Comparison of ENCODE assay signal across 17 cellular contexts in genomic region chr7:28768577-28769147, GRCh38.
DNase-seq lines count a peak whose midpoint lies in the region; ATAC-seq, FAIRE-seq and TF ChIP-seq lines count a peak whose summit lies in the region.
"Had no signal": no experiment of that assay in that cellular context is flagged by ENCODE, and none has a peak within 500 bp of the region (broad histone marks: within the 10 kb centered on the region; RNA-seq: fewer than 3 reads in every experiment).

No MANE protein-coding gene starts in this region.

- DNase-seq in CD1c-positive myeloid dendritic cell (ENCODE audit: extremely low spot score) (peak; percentile 83), IMR-90 (peak; percentile 87), astrocyte (ENCODE audit: low read depth) (peak; percentile 78), foreskin melanocyte (peak; percentile 8), NCI-H1048 (lab: John Stamatoyannopoulos, UW) (no peak), NCI-H1436 (lab: John Stamatoyannopoulos, UW) (no peak), glutamatergic neuron (no peak), NCI-H774 (lab: John Stamatoyannopoulos, UW) (no peak)
- DNase-seq: cerebellar nuclear complex; left cardiac atrium; spleen; stimulated activated naive CD4-positive, alpha-beta T cell treated with Interleukin-2 at 50 U/mL for 16 hours; T-helper 1 cell had no signal

- H3K27ac ChIP-seq in IMR-90 (ENCODE audit: insufficient read depth, low read length) (no peak overlapping the region), astrocyte (ENCODE audit: low read depth, low read length) (no peak overlapping the region)
- H3K27ac ChIP-seq: parathyroid adenoma, spleen had no signal

- in situ Hi-C loops in IMR-90 (cut with MboI; ENCODE audit: low sequenced_read_pairs), result no loop called here

- no CpG with 5 or more reads among the region's 1 CpG for WGBS in IMR-90 (ENCODE audit: extremely low coverage in 2 of 2, insufficient read length in 1 of 2), 2 experiments

- CTCF ChIA-PET in IMR-90 (lab: Yijun Ruan, JAX), result no interaction called here

- H3K4me2 ChIP-seq in IMR-90 (ENCODE audit: low read depth, low read length) (no peak overlapping the region), astrocyte (ENCODE audit: low read length) (peak overlapping the region; percentile 1)

- no peak for TF ChIP-seq POLR2A in IMR-90 (IDR thresholded peaks at IDR 0.05; ENCODE audit: low read depth, low read length)

- H3K4me3 ChIP-seq in IMR-90 (ENCODE audit: insufficient read depth, low read depth, low read length) (no peak overlapping the region), astrocyte (ENCODE audit: insufficient read depth, low read depth, low read length) (no peak overlapping the region)
- H3K4me3 ChIP-seq: spleen had no signal

- H3K9me3 Mint-ChIP-seq in astrocyte (ENCODE audit: unreplicated experiment) (no peaks in the 10 kb centered on the region), glutamatergic neuron (ENCODE audit: unreplicated experiment) (no peaks in the 10 kb centered on the region)
- H3K9me3 Mint-ChIP-seq: activated naive CD4-positive, alpha-beta T cell treated with anti-CD3 and anti-CD28 coated beads, Interleukin-2, amount 50 U/mL, for 24 hours had no signal

- H4K8ac ChIP-seq in IMR-90 (ENCODE audit: low read depth in 2 of 2, low read length in 2 of 2), result no peak overlapping the region

- H3K27ac Mint-ChIP-seq in astrocyte (ENCODE audit: unreplicated experiment), result no peak overlapping the region
- H3K27ac Mint-ChIP-seq in glutamatergic neuron (ENCODE audit: unreplicated experiment), result no peak overlapping the region
- H3K27ac Mint-ChIP-seq: activated naive CD4-positive, alpha-beta T cell treated with anti-CD3 and anti-CD28 coated beads, Interleukin-2, amount 50 U/mL, for 24 hours; B cell had no signal

- no peak for TF ChIP-seq RAD21 in IMR-90 (IDR thresholded peaks at IDR 0.05; ENCODE audit: low read length)

- H3K4me1 ChIP-seq in IMR-90 (ENCODE audit: control insufficient read depth, insufficient read depth, low read length) (0 out of 2 replicates have a peak, but pooled peaks cover 3% of the 10 kb centered on the region), astrocyte (ENCODE audit: insufficient read depth, low read length) (peaks cover 5% of the 10 kb centered on the region)
- H3K4me1 ChIP-seq: parathyroid adenoma, spleen had no signal

- H3K14ac ChIP-seq in IMR-90 (replicated peaks; ENCODE audit: low read depth, low read length), result no peak overlapping the region

- no peaks in the 10 kb centered on the region for H3K27me3 Mint-ChIP-seq in astrocyte (ENCODE audit: low read depth, unreplicated experiment)
- H3K27me3 Mint-ChIP-seq in glutamatergic neuron (ENCODE audit: unreplicated experiment), result no peaks in the 10 kb centered on the region

- no peak overlapping the region for H3K18ac ChIP-seq in IMR-90 (ENCODE audit: low read depth, low read length)

- no peak overlapping the region for H2BK15ac ChIP-seq in IMR-90 (ENCODE audit: low read depth, low read length)

- ATAC-seq in IMR-90 (ENCODE audit: low read depth), result peak; percentile 46; the same call in 1 of the 2 replicates
- ATAC-seq: activated CD4-positive, CD25-positive, alpha-beta regulatory T cell treated with anti-CD3 and anti-CD28 coated beads, Interleukin-2, amount 50 U/mL, for 24 hours; left cardiac atrium had no signal

- intact Hi-C loops in IMR-90 (cut with micrococcal nuclease), result loop anchor here (10.0 kb wide), 1 partner anchor 474 kb away; no protein-coding TSS in a partner anchor

- H4K5ac ChIP-seq in IMR-90 (ENCODE audit: low read depth, low read length), result no peak overlapping the region

- H2AFZ ChIP-seq in IMR-90 (replicated peaks; ENCODE audit: low read length, poor library complexity), result no peak overlapping the region
- H2AFZ ChIP-seq in astrocyte (ENCODE audit: low read depth, low read length), result no peak overlapping the region
- H2AFZ ChIP-seq: parathyroid adenoma had no signal

- H3K36me3 Mint-ChIP-seq in astrocyte (ENCODE audit: low read depth, unreplicated experiment) (peaks cover 11% of the 10 kb centered on the region), glutamatergic neuron (ENCODE audit: unreplicated experiment) (no peaks in the 10 kb centered on the region)
- H3K36me3 Mint-ChIP-seq: activated naive CD4-positive, alpha-beta T cell treated with anti-CD3 and anti-CD28 coated beads, Interleukin-2, amount 50 U/mL, for 24 hours had no signal

- no peak overlapping the region for H2AK5ac ChIP-seq in IMR-90 (ENCODE audit: low read depth, low read length)

- no peak overlapping the region for H3K23ac ChIP-seq in IMR-90 (ENCODE audit: low read depth, low read length)

- no TSS peak for BruUV-seq in IMR-90 (replicated peaks; lab: Mats Ljungman, UMichigan)

- H3K79me2 ChIP-seq in astrocyte (ENCODE audit: insufficient read depth, low read length), result no peaks in the 10 kb centered on the region
- H3K79me2 ChIP-seq: parathyroid adenoma had no signal

- POLR2A ChIA-PET in IMR-90 (lab: Charles Lee; ENCODE audit: unreplicated experiment), result no interaction called here

- H3K4me1 Mint-ChIP-seq in astrocyte (ENCODE audit: low read depth, unreplicated experiment) (peaks cover 15% of the 10 kb centered on the region), glutamatergic neuron (ENCODE audit: low read depth, unreplicated experiment) (no peaks in the 10 kb centered on the region)
- H3K4me1 Mint-ChIP-seq: activated naive CD4-positive, alpha-beta T cell treated with anti-CD3 and anti-CD28 coated beads, Interleukin-2, amount 50 U/mL, for 24 hours; B cell had no signal

- H3K4ac ChIP-seq in IMR-90 (ENCODE audit: low read depth, low read length), result no peak overlapping the region

- H2BK20ac ChIP-seq in IMR-90 (ENCODE audit: low read depth, low read length), result no peak overlapping the region

- dilution Hi-C loops in IMR-90 (cut with HindIII; ENCODE audit: low sequenced_read_pairs, unreplicated experiment), result no loop called here

- no peak overlapping the region for H2BK120ac ChIP-seq in IMR-90 (ENCODE audit: low read depth, low read length)

- H3K9ac ChIP-seq in IMR-90 (ENCODE audit: low read depth, low read length), result no peak overlapping the region
- no peak overlapping the region for H3K9ac ChIP-seq in astrocyte (ENCODE audit: low read length)
- H3K9ac ChIP-seq: parathyroid adenoma had no signal

- TF ChIP-seq CTCF in IMR-90 (conservative IDR thresholded peaks at IDR 0.05; ENCODE audit: low read depth, low read length), result no peak
- no peak for TF ChIP-seq CTCF in astrocyte (IDR thresholded peaks at IDR 0.05; ENCODE audit: insufficient read depth, low read depth, low read length)
- no peak for TF ChIP-seq CTCF in glutamatergic neuron (IDR thresholded peaks at IDR 0.05; ENCODE audit: partially characterized antibody, unreplicated experiment)

- H2BK5ac ChIP-seq in IMR-90 (ENCODE audit: low read depth, low read length, poor library complexity, severe bottlenecking), result no peak overlapping the region

- H2AK9ac ChIP-seq in IMR-90 (replicated peaks; ENCODE audit: low read depth, low read length, poor library complexity), result no peak overlapping the region

- H4K20me1 ChIP-seq in IMR-90 (ENCODE audit: insufficient read depth, low read length) (no peaks in the 10 kb centered on the region), astrocyte (ENCODE audit: insufficient read depth, low read length) (no peaks in the 10 kb centered on the region)

- no peaks in the 10 kb centered on the region; the same call in 1 of the 2 replicates for H3K9me1 ChIP-seq in IMR-90 (ENCODE audit: insufficient read depth, low read length)

- H3K56ac ChIP-seq in IMR-90 (ENCODE audit: extremely low read depth, insufficient read depth, low read length), result no peak overlapping the region

- H3K27me3 ChIP-seq in IMR-90 (ENCODE audit: control insufficient read depth, insufficient read depth, low read length) (no peaks in the 10 kb centered on the region), astrocyte (ENCODE audit: insufficient read depth, low read length) (no peaks in the 10 kb centered on the region)
- H3K27me3 ChIP-seq: spleen had no signal

- peak; percentile 56 for FAIRE-seq in astrocyte (lab: Jason Lieb, UNC)

- H4K91ac ChIP-seq in IMR-90 (ENCODE audit: insufficient read depth, low read depth, low read length), result no peak overlapping the region

- no peaks in the 10 kb centered on the region for H3K9me3 ChIP-seq in IMR-90 (ENCODE audit: control insufficient read depth, insufficient read depth, low read length)
- H3K9me3 ChIP-seq in astrocyte (ENCODE audit: insufficient read depth, low read depth, low read length), result no peaks in the 10 kb centered on the region
- H3K9me3 ChIP-seq: spleen had no signal

- H3K36me3 ChIP-seq in IMR-90 (ENCODE audit: control insufficient read depth, insufficient read depth, low read length) (no peaks in the 10 kb centered on the region), astrocyte (ENCODE audit: insufficient read depth, low read length) (no peaks in the 10 kb centered on the region)
- H3K36me3 ChIP-seq: spleen had no signal

- H3K79me1 ChIP-seq in IMR-90 (ENCODE audit: low read depth in 1 of 2, low read length in 2 of 2), result no peaks in the 10 kb centered on the region

- no peak overlapping the region for H3K4me3 Mint-ChIP-seq in astrocyte (ENCODE audit: unreplicated experiment)
- H3K4me3 Mint-ChIP-seq in glutamatergic neuron (ENCODE audit: unreplicated experiment), result no peak overlapping the region
- H3K4me3 Mint-ChIP-seq: activated naive CD4-positive, alpha-beta T cell treated with anti-CD3 and anti-CD28 coated beads, Interleukin-2, amount 50 U/mL, for 24 hours; B cell had no signal

TF ChIP-seq in IMR-90, 13 proteins besides CTCF, POLR2A, EP300 and RAD21:
- TF ChIP-seq CEBPB (IDR thresholded peaks at IDR 0.05; ENCODE audit: low read depth, low read length), result 0 out of 2 replicates have a peak, but pooled peaks have one; percentile 51
- no peak for TF ChIP-seq BHLHE40 (IDR thresholded peaks at IDR 0.05; ENCODE audit: low read depth, low read length)

Comparison
In these comparisons a context has a peak if more than half of its experiments do, and no peak if none do; other contexts are left out.
1. DNase-seq: peak in CD1c-positive myeloid dendritic cell (single experiment), IMR-90 (single experiment), astrocyte (single experiment) and foreskin melanocyte (single experiment); none in NCI-H1048 (single experiment), NCI-H1436 (single experiment), glutamatergic neuron (single experiment) and NCI-H774 (single experiment).